Comparison of ENCODE assay signal across 17 cellular contexts in genomic region chr18:8656226-8656625, GRCh38. TPM values are rescaled to one million over a fixed set of nuclear protein-coding genes. Genes with fewer than 3 reads are reported as not detected.
DNase-seq lines count a peak whose midpoint lies in the region; FAIRE-seq and TF ChIP-seq lines count a peak whose summit lies in the region.
"Had no signal": no experiment of that assay in that cellular context is flagged by ENCODE, and none has a peak within 500 bp of the region (broad histone marks: within the 10 kb centered on the region; RNA-seq: fewer than 3 reads in every experiment).

No MANE protein-coding gene starts in this region.

- 75 to 82% methylated on average over 6 to 7 of the region's 7 CpGs for WGBS in testis, 2 donors

- FAIRE-seq in GM12892 (lab: Jason Lieb, UNC) (no peak), GM12891 (lab: Jason Lieb, UNC) (no peak)
- FAIRE-seq: A204.1 had no signal

- no peaks in the 10 kb centered on the region for H3K27me3 ChIP-seq in testis

- peaks cover 14% of the 10 kb centered on the region for H3K4me1 ChIP-seq in testis

- TF ChIP-seq POLR2A in testis (IDR thresholded peaks at IDR 0.05) (no peak), GM12892 (IDR thresholded peaks at IDR 0.05; ENCODE audit: low read depth, low read length) (no peak), GM12891 (IDR thresholded peaks at IDR 0.05; ENCODE audit: low read depth, low read length) (no peak)

- peak; percentile 23 to 63 for DNase-seq in NCI-H524 (lab: John Stamatoyannopoulos, UW)
- no peak for DNase-seq in NCI-H524 treated with DMSO at 0.1 percent for 48 hours (lab: John Stamatoyannopoulos, UW)
- DNase-seq in NCI-H446 treated with DMSO at 0.1 percent for 48 hours (lab: John Stamatoyannopoulos, UW), result peak; percentile 75
- DNase-seq in fibroblast of pulmonary artery (ENCODE audit: low read depth), result peak; percentile 45
- peak; percentile 54 for DNase-seq in testis
- DNase-seq in AG08395 (ENCODE audit: low spot score), result no peak
- DNase-seq in GM12892 (ENCODE audit: insufficient read length), result no peak
- no peak for DNase-seq in GM12891 (ENCODE audit: insufficient read length, low spot score)
- DNase-seq: Calu3; CD4-positive, CD25-positive, alpha-beta regulatory T cell; H9; NCI-H1105 treated with DMSO at 0.1 percent for 48 hours; NCI-H1930; NCI-H345; NCI-H82; SIG-M5 had no signal

- intact Hi-C loops in testis (cut with DNase I; ENCODE audit: low total_unique reads), result no loop called here

- H3K27ac ChIP-seq in testis, result no peak overlapping the region

- H3K4me3 ChIP-seq in fibroblast of pulmonary artery (replicated peaks; ENCODE audit: low read depth, low read length), result no peak overlapping the region
- no peak overlapping the region for H3K4me3 ChIP-seq in testis

- TF ChIP-seq CTCF in fibroblast of pulmonary artery (IDR thresholded peaks at IDR 0.05; ENCODE audit: low read length, missing control alignments), result no peak
- no peak for TF ChIP-seq CTCF in testis (IDR thresholded peaks at IDR 0.05)

- H3K9me3 ChIP-seq in testis, result no peaks in the 10 kb centered on the region

- no peaks in the 10 kb centered on the region for H3K36me3 ChIP-seq in testis (ENCODE audit: low read depth, missing control alignments)

TF ChIP-seq in GM12891, 5 proteins besides CTCF, POLR2A, EP300 and RAD21:
- TF ChIP-seq SPI1 (IDR thresholded peaks at IDR 0.05; ENCODE audit: low read depth, low read length) (no peak), PAX5 (IDR thresholded peaks at IDR 0.05; ENCODE audit: insufficient read depth, low read length, severe bottlenecking) (no peak), POU2F2 (IDR thresholded peaks at IDR 0.05; ENCODE audit: low read depth, low read length) (no peak), TAF1 (IDR thresholded peaks at IDR 0.05; ENCODE audit: low read depth, low read length) (no peak), POLR2AphosphoS5 (IDR thresholded peaks at IDR 0.05; ENCODE audit: low read depth, low read length) (no peak)
TF ChIP-seq in GM12891: peak in this region for 0.

RNA-seq across cellular contexts. Expression of gene RAB12, which starts 47.0 kb away (rescaled TPM):
- 10 to 100 TPM; 39.8 to 52.0 TPM for total RNA-seq in testis
- 28.0 TPM for polyA plus RNA-seq in testis (ENCODE audit: insufficient read depth, low read depth, low replicate concordance)
- polyA plus RNA-seq in GM12892 (2012; ENCODE audit: missing spikeins), result 14.6 TPM
- 8.6 TPM for polyA plus RNA-seq in GM12891 (2012; ENCODE audit: low read depth, missing spikeins)

RNA-seq across cellular contexts. Expression of gene MTCL1, which starts 49.1 kb away (rescaled TPM):
- total RNA-seq in testis, result 100 to 1,000 TPM in 1 of 2 donors, 10 to 100 TPM in 1; 95.8 to 139 TPM
- 27.5 TPM for polyA plus RNA-seq in testis (ENCODE audit: insufficient read depth, low read depth, low replicate concordance)
- not detected for polyA plus RNA-seq in GM12892 (2012; ENCODE audit: missing spikeins)
- polyA plus RNA-seq in GM12891 (2012; ENCODE audit: low read depth, missing spikeins), result 0.21 TPM
- polyA plus RNA-seq: CD4-positive, CD25-positive, alpha-beta regulatory T cell had no signal

Comparison
In these comparisons a context has a peak if more than half of its experiments do, and no peak if none do; other contexts are left out.
1. DNase-seq: peak in NCI-H524 (2 of 2), NCI-H446 treated with DMSO at 0.1 percent for 48 hours (single experiment), fibroblast of pulmonary artery (single experiment) and testis (single experiment); none in NCI-H524 treated with DMSO at 0.1 percent for 48 hours (single experiment), AG08395 (single experiment), GM12892 (single experiment) and GM12891 (single experiment).